8 cellular contexts compared by ENCODE assay signal in the genomic region with DNA sequence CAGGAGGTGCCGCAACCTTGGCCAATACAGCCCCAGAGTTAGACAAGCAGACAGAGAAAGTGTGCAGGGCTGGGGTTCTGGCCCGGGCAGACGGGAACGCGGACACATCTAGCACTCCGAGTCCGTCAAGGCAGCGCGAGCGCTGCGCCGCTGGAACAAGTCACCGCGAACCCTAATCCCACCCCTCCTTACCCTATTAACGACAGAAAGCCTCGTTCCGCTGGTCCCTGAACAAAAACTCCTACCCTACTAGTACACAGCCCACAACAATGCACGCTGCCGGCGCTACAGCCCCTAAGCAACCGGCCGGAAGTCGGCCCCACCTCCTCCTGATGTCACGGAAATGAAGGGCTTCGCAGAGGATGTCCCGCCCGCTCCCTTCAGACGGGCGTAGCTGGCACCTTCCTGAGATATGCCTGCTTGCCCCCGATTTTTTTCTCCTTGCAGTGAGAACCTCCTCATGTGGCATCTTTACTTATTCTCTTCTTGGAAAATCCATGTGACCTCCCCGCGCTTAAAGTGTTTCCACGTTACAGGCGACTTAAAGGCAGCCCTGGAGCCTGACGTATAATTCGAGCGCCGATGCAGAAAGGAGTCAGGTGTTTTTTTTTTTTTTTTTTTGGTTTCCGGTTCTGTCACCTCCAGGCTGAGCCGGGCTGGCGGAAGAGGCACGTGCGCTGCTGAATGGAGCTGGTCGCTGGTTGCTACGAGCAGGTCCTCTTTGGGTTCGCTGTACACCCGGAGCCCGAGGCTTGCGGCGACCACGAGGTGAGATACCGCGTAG. TPM values are rescaled to one million over a fixed set of nuclear protein-coding genes. Genes with fewer than 3 reads are reported as not detected.
A peak's percentile ranks its signal among the peaks of the same experiment; 100 is the strongest.
DNase-seq lines count a peak whose midpoint lies in the region; ATAC-seq, FAIRE-seq and TF ChIP-seq lines count a peak whose summit lies in the region.

A gene (minus strand): TSS at position 315 of the 784 bp plus-strand sequence. CDS start 7,066 bp downstream, outside the sequence.
A gene with protein sequence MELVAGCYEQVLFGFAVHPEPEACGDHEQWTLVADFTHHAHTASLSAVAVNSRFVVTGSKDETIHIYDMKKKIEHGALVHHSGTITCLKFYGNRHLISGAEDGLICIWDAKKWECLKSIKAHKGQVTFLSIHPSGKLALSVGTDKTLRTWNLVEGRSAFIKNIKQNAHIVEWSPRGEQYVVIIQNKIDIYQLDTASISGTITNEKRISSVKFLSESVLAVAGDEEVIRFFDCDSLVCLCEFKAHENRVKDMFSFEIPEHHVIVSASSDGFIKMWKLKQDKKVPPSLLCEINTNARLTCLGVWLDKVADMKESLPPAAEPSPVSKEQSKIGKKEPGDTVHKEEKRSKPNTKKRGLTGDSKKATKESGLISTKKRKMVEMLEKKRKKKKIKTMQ (plus strand): TSS at position 671 of the 784 bp plus-strand sequence. CDS start 14 bp downstream, at position 685.

- peak within 1 kb of the TSS; percentile 100 for H3K27ac Mint-ChIP-seq in activated naive CD8-positive, alpha-beta T cell treated with anti-CD3 and anti-CD28 coated beads, Interleukin-2, amount 50 U/mL, for 24 hours

- H3K36me3 ChIP-seq in SU-DHL-6 (ENCODE audit: low read length) (peaks cover 11% of the 10 kb centered on the region), cardiac muscle cell (no peaks in the 10 kb centered on the region), pancreas (no peaks in the 10 kb centered on the region), tibial artery (peaks cover 0 to 23% (median 7%) of the 10 kb centered on the region in 3 donors)

- H3K4me1 ChIP-seq in cardiac muscle cell (ENCODE audit: low read depth) (peaks cover 20% of the 10 kb centered on the region), pancreas (peaks cover 3 to 29% (median 14%) of the 10 kb centered on the region in 3 donors), tibial artery (peaks cover 0 to 29% (median 24%) of the 10 kb centered on the region in 4 donors)

- H3K79me2 ChIP-seq in SU-DHL-6 (ENCODE audit: insufficient read depth, low read length): peaks cover 52% of the 10 kb centered on the region

- no peak for TF ChIP-seq CTCF in GM12875 (IDR thresholded peaks at IDR 0.05; ENCODE audit: borderline replicate concordance, insufficient read depth, low read depth, low read length)
- no peak for TF ChIP-seq CTCF in SU-DHL-6 (IDR thresholded peaks at IDR 0.05; ENCODE audit: insufficient read depth, low read length, poor library complexity, severe bottlenecking)
- no peak for TF ChIP-seq CTCF in cardiac muscle cell (IDR thresholded peaks at IDR 0.05; ENCODE audit: low read depth, low read length)
- TF ChIP-seq CTCF in pancreas (IDR thresholded peaks at IDR 0.05): no peak
- no peak for TF ChIP-seq CTCF in tibial artery (IDR thresholded peaks at IDR 0.05)

- peak within 1 kb of the TSS; percentile 72 for H3K4me2 ChIP-seq in SU-DHL-6 (ENCODE audit: low read depth, low read length, poor library complexity, severe bottlenecking)

- DNase-seq in NCI-H1417 (lab: John Stamatoyannopoulos, UW): peak; percentile 97 to 99 (median 98)
- DNase-seq in activated naive CD8-positive, alpha-beta T cell treated with anti-CD3 and anti-CD28 coated beads, Interleukin-2, amount 50 U/mL, for 24 hours: peak; percentile 93
- DNase-seq in cardiac muscle cell (ENCODE audit: low read depth in 1 of 2, low spot score in 1 of 2): peak; percentile 94 to 95
- DNase-seq in pancreas: peak; percentile 87 to 94 (median 90)
- peak; percentile 93 to 96 for DNase-seq in tibial artery

- intact Hi-C loops in pancreas (cut with DNase I): no loop called here
- intact Hi-C loops in tibial artery (cut with DNase I; ENCODE audit: low total_unique reads): loop anchor here (2.0 kb wide), 2 partner anchors 28 to 52 kb away; a partner anchor contains a TSS

- H3K27me3 Mint-ChIP-seq in activated naive CD8-positive, alpha-beta T cell treated with anti-CD3 and anti-CD28 coated beads, Interleukin-2, amount 50 U/mL, for 24 hours: peaks cover 3% of the 10 kb centered on the region

- no peaks in the 10 kb centered on the region for H3K9me3 ChIP-seq in SU-DHL-6 (ENCODE audit: insufficient read depth, low read length)
- no peaks in the 10 kb centered on the region for H3K9me3 ChIP-seq in cardiac muscle cell (ENCODE audit: low read depth)
- no peaks in the 10 kb centered on the region for H3K9me3 ChIP-seq in pancreas
- H3K9me3 ChIP-seq in tibial artery: no peaks in the 10 kb centered on the region

- H3K9me3 Mint-ChIP-seq in activated naive CD8-positive, alpha-beta T cell treated with anti-CD3 and anti-CD28 coated beads, Interleukin-2, amount 50 U/mL, for 24 hours: peaks cover 3% of the 10 kb centered on the region

- H3K9ac ChIP-seq in SU-DHL-6 (ENCODE audit: low read length): peak within 1 kb of the TSS; percentile 82

- no peak for FAIRE-seq in pancreas (lab: Jason Lieb, UNC)

- 0% methylated on average over 53 of the region's 53 CpGs for WGBS in pancreas, 2 donors

- peaks cover 24% of the 10 kb centered on the region for H3F3A ChIP-seq in SU-DHL-6 (ENCODE audit: insufficient read depth)

- H3K27me3 ChIP-seq in SU-DHL-6 (ENCODE audit: low read length): no peaks in the 10 kb centered on the region
- H3K27me3 ChIP-seq in cardiac muscle cell: no peaks in the 10 kb centered on the region
- H3K27me3 ChIP-seq in pancreas: no peaks in the 10 kb centered on the region
- H3K27me3 ChIP-seq in tibial artery: no peaks in the 10 kb centered on the region

- H3K27ac ChIP-seq in SU-DHL-6 (ENCODE audit: low read depth, low read length) (peak within 1 kb of the TSS; percentile 92), cardiac muscle cell (peak within 1 kb of the TSS; percentile 99), pancreas (peak within 1 kb of the TSS; percentile 85 to 99 (median 96)), tibial artery (peak within 1 kb of the TSS; percentile 91)

- H3K4me1 Mint-ChIP-seq in activated naive CD8-positive, alpha-beta T cell treated with anti-CD3 and anti-CD28 coated beads, Interleukin-2, amount 50 U/mL, for 24 hours: peaks cover 52% of the 10 kb centered on the region

- peak within 1 kb of the TSS; percentile 71 for H2AFZ ChIP-seq in SU-DHL-6 (ENCODE audit: low read depth, low read length, severe bottlenecking)

- H3K4me3 ChIP-seq in GM12875 (ENCODE audit: low read depth, low read length): peak within 1 kb of the TSS; percentile 66
- H3K4me3 ChIP-seq in SU-DHL-6 (ENCODE audit: insufficient read depth, low read length, poor library complexity, severe bottlenecking): peak within 1 kb of the TSS; percentile 97
- H3K4me3 ChIP-seq in cardiac muscle cell: peak within 1 kb of the TSS; percentile 92
- peak within 1 kb of the TSS; percentile 72 to 89 (median 80) for H3K4me3 ChIP-seq in pancreas
- H3K4me3 ChIP-seq in tibial artery: peak within 1 kb of the TSS; percentile 80 to 86

- ATAC-seq in HG02763 (IDR thresholded peaks at IDR 0.05; ENCODE audit: unreplicated experiment) (peak; percentile 98), pancreas (peak; percentile 98 to 99 (median 99))
- peak; percentile 96 for ATAC-seq in activated naive CD8-positive, alpha-beta T cell treated with anti-CD3 and anti-CD28 coated beads, Interleukin-2, amount 50 U/mL, for 24 hours

- H3K9me2 ChIP-seq in SU-DHL-6 (replicated peaks; ENCODE audit: insufficient read depth, low read length): no peaks in the 10 kb centered on the region

- H3K36me3 Mint-ChIP-seq in activated naive CD8-positive, alpha-beta T cell treated with anti-CD3 and anti-CD28 coated beads, Interleukin-2, amount 50 U/mL, for 24 hours (ENCODE audit: low read depth): peaks cover 47% of the 10 kb centered on the region

- H3K4me3 Mint-ChIP-seq in activated naive CD8-positive, alpha-beta T cell treated with anti-CD3 and anti-CD28 coated beads, Interleukin-2, amount 50 U/mL, for 24 hours: peak within 1 kb of the TSS; percentile 89

- no peaks in the 10 kb centered on the region for H4K20me1 ChIP-seq in SU-DHL-6 (ENCODE audit: low read depth, low read length)

RNA-seq across cellular contexts. Expression of the first gene that starts in this region (rescaled TPM):
- total RNA-seq in cardiac muscle cell (2.1 and 10.9 TPM in 2 replicates), pancreas (1 to 10 TPM in 2 of 6 donors, under 1 TPM in 4; 0.62 to 2.4 (median 0.95) TPM)
- polyA plus RNA-seq in cardiac muscle cell (3.6 and 7.2 TPM in 2 replicates), pancreas (1 to 10 TPM in 1 of 2 donors, under 1 TPM in 1; 0.80 to 2.7 TPM)

RNA-seq across cellular contexts. Expression of the second gene that starts in this region (rescaled TPM):
- total RNA-seq in cardiac muscle cell (6.2 and 10.4 TPM in 2 replicates), pancreas (1 to 10 TPM; 2.4 to 7.3 (median 5.2) TPM)
- polyA plus RNA-seq in cardiac muscle cell (14.6 and 16.6 TPM in 2 replicates), pancreas (1 to 10 TPM; 3.4 to 6.6 TPM)

Comparison
In these comparisons a context has a peak if more than half of its experiments do, and no peak if none do; other contexts are left out.
1. Peak in every context shown above with its lines: DNase-seq, ATAC-seq, H3K4me3 ChIP-seq and H3K27ac ChIP-seq.